ENCODE assay signal across 1 cellular context in the genomic region with DNA sequence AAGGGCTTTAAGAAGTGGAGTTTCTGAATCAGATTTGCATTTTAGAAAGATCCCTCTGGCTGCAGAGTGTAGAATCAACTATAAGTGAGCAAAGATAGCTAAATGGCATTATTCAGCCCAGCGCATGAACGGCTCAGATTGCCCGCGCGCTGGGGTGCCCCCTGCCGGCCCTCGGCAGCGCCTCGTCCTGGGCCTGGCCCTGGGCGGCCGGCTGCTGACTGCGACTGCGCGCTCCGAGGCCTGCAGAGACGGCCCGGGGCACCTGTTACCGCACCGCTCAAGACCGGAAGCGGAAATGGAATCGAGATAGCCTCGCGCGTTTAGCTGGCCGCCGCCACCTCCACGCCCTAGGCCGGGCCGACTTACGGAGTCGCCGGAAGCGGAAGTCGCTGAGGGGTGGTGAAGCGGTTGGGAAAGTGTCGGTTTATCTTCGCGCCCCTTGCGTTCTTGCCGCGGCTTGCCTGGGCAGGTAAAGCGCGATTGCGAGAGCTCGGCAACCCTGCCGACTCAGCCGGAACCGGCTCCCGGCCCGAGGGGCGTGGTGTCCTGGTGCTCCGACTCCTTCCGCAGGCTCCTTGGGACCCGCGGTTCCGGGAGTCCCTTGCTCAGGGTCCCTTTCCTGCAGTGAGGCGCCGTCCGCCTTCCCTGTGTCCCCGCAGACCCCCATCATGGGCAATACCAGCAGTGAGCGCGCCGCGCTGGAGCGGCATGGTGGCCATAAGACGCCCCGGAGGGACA.
TF ChIP-seq lines count a peak whose summit lies in the region.

A gene with protein sequence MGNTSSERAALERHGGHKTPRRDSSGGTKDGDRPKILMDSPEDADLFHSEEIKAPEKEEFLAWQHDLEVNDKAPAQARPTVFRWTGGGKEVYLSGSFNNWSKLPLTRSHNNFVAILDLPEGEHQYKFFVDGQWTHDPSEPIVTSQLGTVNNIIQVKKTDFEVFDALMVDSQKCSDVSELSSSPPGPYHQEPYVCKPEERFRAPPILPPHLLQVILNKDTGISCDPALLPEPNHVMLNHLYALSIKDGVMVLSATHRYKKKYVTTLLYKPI (plus strand): TSS at position 557 of the 738 bp plus-strand sequence. CDS start 112 bp downstream, at position 669.

TF ChIP-seq in GM12878, 131 proteins besides CTCF, POLR2A, EP300 and RAD21 (continued from another document and continues in another):
- TF ChIP-seq, protein P1, sequence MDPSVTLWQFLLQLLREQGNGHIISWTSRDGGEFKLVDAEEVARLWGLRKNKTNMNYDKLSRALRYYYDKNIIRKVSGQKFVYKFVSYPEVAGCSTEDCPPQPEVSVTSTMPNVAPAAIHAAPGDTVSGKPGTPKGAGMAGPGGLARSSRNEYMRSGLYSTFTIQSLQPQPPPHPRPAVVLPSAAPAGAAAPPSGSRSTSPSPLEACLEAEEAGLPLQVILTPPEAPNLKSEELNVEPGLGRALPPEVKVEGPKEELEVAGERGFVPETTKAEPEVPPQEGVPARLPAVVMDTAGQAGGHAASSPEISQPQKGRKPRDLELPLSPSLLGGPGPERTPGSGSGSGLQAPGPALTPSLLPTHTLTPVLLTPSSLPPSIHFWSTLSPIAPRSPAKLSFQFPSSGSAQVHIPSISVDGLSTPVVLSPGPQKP (IDR thresholded peaks at IDR 0.05; ENCODE audit: low read depth, low read length), result peak; percentile 94
- TF ChIP-seq SUPT20H (IDR thresholded peaks at IDR 0.05; ENCODE audit: borderline replicate concordance, control insufficient read depth, low read depth, low read length) (no peak), PML (IDR thresholded peaks at IDR 0.05; ENCODE audit: low read length) (peak; percentile 78; the same call in 1 of the 2 replicates), ZNF622 (IDR thresholded peaks at IDR 0.05) (no peak), HCFC1 (IDR thresholded peaks at IDR 0.05; ENCODE audit: low read length) (peak; percentile 65), MYC (IDR thresholded peaks at IDR 0.05; ENCODE audit: insufficient read depth, insufficient read length, insufficient replicate concordance, low read length, severe bottlenecking) (no peak), RB1 (IDR thresholded peaks at IDR 0.05; ENCODE audit: borderline replicate concordance) (peak; percentile 74; the same call in 1 of the 2 replicates), CBX5 (IDR thresholded peaks at IDR 0.05; ENCODE audit: low read depth) (no peak), NFXL1 (IDR thresholded peaks at IDR 0.05; ENCODE audit: borderline replicate concordance) (no peak), ZNF207 (IDR thresholded peaks at IDR 0.05; ENCODE audit: borderline replicate concordance) (peak; percentile 36; the same call in 1 of the 2 replicates), PAX5 (IDR thresholded peaks at IDR 0.05; ENCODE audit: borderline replicate concordance, low read depth, low read length) (0 out of 2 replicates have a peak, but pooled peaks have one; percentile 40), MTA2 (IDR thresholded peaks at IDR 0.05; ENCODE audit: low read depth) (no peak), CHD1 (IDR thresholded peaks at IDR 0.05; ENCODE audit: low read depth, low read length) (0 out of 2 replicates have a peak, but pooled peaks have one; percentile 10), CBFB (IDR thresholded peaks at IDR 0.05; ENCODE audit: low read depth) (peak; percentile 76; the same call in 1 of the 2 replicates), SMC3 (IDR thresholded peaks at IDR 0.05; ENCODE audit: borderline replicate concordance, low read length) (no peak; the same call in 1 of the 2 replicates), POLR2AphosphoS2 (IDR thresholded peaks at IDR 0.05; ENCODE audit: low read depth, low read length) (no peak), RAD51 (IDR thresholded peaks at IDR 0.05) (no peak), ZNF24 (IDR thresholded peaks at IDR 0.05) (no peak), SREBF1 (IDR thresholded peaks at IDR 0.05; ENCODE audit: low read length) (no peak), SRF (IDR thresholded peaks at IDR 0.05; ENCODE audit: low read depth in 2 of 2, low read length in 2 of 2) (peak in 1 of 2 experiments; percentile 16; a peak in 1 of 4 replicates), NFIC (IDR thresholded peaks at IDR 0.05; ENCODE audit: low read depth, low read length) (no peak)
- TF ChIP-seq, protein P2, sequence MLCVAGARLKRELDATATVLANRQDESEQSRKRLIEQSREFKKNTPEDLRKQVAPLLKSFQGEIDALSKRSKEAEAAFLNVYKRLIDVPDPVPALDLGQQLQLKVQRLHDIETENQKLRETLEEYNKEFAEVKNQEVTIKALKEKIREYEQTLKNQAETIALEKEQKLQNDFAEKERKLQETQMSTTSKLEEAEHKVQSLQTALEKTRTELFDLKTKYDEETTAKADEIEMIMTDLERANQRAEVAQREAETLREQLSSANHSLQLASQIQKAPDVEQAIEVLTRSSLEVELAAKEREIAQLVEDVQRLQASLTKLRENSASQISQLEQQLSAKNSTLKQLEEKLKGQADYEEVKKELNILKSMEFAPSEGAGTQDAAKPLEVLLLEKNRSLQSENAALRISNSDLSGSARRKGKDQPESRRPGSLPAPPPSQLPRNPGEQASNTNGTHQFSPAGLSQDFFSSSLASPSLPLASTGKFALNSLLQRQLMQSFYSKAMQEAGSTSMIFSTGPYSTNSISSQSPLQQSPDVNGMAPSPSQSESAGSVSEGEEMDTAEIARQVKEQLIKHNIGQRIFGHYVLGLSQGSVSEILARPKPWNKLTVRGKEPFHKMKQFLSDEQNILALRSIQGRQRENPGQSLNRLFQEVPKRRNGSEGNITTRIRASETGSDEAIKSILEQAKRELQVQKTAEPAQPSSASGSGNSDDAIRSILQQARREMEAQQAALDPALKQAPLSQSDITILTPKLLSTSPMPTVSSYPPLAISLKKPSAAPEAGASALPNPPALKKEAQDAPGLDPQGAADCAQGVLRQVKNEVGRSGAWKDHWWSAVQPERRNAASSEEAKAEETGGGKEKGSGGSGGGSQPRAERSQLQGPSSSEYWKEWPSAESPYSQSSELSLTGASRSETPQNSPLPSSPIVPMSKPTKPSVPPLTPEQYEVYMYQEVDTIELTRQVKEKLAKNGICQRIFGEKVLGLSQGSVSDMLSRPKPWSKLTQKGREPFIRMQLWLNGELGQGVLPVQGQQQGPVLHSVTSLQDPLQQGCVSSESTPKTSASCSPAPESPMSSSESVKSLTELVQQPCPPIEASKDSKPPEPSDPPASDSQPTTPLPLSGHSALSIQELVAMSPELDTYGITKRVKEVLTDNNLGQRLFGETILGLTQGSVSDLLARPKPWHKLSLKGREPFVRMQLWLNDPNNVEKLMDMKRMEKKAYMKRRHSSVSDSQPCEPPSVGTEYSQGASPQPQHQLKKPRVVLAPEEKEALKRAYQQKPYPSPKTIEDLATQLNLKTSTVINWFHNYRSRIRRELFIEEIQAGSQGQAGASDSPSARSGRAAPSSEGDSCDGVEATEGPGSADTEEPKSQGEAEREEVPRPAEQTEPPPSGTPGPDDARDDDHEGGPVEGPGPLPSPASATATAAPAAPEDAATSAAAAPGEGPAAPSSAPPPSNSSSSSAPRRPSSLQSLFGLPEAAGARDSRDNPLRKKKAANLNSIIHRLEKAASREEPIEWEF (IDR thresholded peaks at IDR 0.05; ENCODE audit: insufficient replicate concordance, low read depth, low read length), result no peak
- TF ChIP-seq, protein P3, sequence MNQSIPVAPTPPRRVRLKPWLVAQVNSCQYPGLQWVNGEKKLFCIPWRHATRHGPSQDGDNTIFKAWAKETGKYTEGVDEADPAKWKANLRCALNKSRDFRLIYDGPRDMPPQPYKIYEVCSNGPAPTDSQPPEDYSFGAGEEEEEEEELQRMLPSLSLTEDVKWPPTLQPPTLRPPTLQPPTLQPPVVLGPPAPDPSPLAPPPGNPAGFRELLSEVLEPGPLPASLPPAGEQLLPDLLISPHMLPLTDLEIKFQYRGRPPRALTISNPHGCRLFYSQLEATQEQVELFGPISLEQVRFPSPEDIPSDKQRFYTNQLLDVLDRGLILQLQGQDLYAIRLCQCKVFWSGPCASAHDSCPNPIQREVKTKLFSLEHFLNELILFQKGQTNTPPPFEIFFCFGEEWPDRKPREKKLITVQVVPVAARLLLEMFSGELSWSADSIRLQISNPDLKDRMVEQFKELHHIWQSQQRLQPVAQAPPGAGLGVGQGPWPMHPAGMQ (IDR thresholded peaks at IDR 0.05; ENCODE audit: borderline replicate concordance), result peak; percentile 30; the same call in 1 of the 2 replicates
- TF ChIP-seq, protein P4, sequence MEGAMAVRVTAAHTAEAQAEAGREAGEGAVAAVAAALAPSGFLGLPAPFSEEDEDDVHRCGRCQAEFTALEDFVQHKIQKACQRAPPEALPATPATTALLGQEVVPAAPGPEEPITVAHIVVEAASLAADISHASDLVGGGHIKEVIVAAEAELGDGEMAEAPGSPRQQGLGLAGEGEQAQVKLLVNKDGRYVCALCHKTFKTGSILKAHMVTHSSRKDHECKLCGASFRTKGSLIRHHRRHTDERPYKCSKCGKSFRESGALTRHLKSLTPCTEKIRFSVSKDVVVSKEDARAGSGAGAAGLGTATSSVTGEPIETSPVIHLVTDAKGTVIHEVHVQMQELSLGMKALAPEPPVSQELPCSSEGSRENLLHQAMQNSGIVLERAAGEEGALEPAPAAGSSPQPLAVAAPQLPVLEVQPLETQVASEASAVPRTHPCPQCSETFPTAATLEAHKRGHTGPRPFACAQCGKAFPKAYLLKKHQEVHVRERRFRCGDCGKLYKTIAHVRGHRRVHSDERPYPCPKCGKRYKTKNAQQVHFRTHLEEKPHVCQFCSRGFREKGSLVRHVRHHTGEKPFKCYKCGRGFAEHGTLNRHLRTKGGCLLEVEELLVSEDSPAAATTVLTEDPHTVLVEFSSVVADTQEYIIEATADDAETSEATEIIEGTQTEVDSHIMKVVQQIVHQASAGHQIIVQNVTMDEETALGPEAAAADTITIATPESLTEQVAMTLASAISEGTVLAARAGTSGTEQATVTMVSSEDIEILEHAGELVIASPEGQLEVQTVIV (IDR thresholded peaks at IDR 0.05; ENCODE audit: borderline replicate concordance, partially characterized antibody), result peak; percentile 81
- TF ChIP-seq, protein P5, sequence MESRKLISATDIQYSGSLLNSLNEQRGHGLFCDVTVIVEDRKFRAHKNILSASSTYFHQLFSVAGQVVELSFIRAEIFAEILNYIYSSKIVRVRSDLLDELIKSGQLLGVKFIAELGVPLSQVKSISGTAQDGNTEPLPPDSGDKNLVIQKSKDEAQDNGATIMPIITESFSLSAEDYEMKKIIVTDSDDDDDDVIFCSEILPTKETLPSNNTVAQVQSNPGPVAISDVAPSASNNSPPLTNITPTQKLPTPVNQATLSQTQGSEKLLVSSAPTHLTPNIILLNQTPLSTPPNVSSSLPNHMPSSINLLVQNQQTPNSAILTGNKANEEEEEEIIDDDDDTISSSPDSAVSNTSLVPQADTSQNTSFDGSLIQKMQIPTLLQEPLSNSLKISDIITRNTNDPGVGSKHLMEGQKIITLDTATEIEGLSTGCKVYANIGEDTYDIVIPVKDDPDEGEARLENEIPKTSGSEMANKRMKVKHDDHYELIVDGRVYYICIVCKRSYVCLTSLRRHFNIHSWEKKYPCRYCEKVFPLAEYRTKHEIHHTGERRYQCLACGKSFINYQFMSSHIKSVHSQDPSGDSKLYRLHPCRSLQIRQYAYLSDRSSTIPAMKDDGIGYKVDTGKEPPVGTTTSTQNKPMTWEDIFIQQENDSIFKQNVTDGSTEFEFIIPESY (IDR thresholded peaks at IDR 0.05), result no peak
- TF ChIP-seq, protein P6, sequence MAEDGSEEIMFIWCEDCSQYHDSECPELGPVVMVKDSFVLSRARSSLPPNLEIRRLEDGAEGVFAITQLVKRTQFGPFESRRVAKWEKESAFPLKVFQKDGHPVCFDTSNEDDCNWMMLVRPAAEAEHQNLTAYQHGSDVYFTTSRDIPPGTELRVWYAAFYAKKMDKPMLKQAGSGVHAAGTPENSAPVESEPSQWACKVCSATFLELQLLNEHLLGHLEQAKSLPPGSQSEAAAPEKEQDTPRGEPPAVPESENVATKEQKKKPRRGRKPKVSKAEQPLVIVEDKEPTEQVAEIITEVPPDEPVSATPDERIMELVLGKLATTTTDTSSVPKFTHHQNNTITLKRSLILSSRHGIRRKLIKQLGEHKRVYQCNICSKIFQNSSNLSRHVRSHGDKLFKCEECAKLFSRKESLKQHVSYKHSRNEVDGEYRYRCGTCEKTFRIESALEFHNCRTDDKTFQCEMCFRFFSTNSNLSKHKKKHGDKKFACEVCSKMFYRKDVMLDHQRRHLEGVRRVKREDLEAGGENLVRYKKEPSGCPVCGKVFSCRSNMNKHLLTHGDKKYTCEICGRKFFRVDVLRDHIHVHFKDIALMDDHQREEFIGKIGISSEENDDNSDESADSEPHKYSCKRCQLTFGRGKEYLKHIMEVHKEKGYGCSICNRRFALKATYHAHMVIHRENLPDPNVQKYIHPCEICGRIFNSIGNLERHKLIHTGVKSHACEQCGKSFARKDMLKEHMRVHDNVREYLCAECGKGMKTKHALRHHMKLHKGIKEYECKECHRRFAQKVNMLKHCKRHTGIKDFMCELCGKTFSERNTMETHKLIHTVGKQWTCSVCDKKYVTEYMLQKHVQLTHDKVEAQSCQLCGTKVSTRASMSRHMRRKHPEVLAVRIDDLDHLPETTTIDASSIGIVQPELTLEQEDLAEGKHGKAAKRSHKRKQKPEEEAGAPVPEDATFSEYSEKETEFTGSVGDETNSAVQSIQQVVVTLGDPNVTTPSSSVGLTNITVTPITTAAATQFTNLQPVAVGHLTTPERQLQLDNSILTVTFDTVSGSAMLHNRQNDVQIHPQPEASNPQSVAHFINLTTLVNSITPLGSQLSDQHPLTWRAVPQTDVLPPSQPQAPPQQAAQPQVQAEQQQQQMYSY (CRISPR knock-in tag; IDR thresholded peaks at IDR 0.05), result no peak
- TF ChIP-seq, protein P7, sequence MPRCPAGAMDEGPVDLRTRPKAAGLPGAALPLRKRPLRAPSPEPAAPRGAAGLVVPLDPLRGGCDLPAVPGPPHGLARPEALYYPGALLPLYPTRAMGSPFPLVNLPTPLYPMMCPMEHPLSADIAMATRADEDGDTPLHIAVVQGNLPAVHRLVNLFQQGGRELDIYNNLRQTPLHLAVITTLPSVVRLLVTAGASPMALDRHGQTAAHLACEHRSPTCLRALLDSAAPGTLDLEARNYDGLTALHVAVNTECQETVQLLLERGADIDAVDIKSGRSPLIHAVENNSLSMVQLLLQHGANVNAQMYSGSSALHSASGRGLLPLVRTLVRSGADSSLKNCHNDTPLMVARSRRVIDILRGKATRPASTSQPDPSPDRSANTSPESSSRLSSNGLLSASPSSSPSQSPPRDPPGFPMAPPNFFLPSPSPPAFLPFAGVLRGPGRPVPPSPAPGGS (IDR thresholded peaks at IDR 0.05; ENCODE audit: borderline replicate concordance, insufficient read depth, low read depth, low read length, poor library complexity, severe bottlenecking), result no peak
- TF ChIP-seq, protein P8, sequence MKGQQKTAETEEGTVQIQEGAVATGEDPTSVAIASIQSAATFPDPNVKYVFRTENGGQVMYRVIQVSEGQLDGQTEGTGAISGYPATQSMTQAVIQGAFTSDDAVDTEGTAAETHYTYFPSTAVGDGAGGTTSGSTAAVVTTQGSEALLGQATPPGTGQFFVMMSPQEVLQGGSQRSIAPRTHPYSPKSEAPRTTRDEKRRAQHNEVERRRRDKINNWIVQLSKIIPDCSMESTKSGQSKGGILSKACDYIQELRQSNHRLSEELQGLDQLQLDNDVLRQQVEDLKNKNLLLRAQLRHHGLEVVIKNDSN (IDR thresholded peaks at IDR 0.05; ENCODE audit: borderline replicate concordance, extremely low read length, insufficient read depth, low read depth, low read length), result no peak
